Comparison of ENCODE assay signal across 17 cellular contexts in the genomic region with DNA sequence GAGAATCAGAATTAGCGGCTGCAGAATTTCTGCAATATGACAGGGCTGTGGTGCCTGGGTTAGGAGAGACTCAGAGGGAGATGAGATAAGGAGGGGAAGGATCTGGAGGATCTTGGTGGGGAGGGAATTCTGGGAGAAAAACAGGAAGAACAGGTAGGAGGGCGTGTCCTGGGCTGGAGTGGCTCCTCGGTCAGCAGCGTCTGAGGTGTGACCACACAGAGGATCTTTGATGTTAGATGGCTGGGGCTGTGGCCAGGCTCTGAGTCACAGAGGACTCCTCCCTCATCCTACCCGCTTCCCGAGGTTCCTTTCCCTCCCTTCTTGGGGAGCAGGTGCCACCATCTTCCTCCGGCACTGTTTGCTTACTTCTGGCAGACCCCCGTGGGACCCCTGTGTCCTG. TPM values are rescaled to one million over a fixed set of nuclear protein-coding genes. Genes with fewer than 3 reads are reported as not detected.
A peak's percentile ranks its signal among the peaks of the same experiment; 100 is the strongest.
DNase-seq lines count a peak whose midpoint lies in the region; ATAC-seq, FAIRE-seq and TF ChIP-seq lines count a peak whose summit lies in the region.
"Had no signal": no experiment of that assay in that cellular context is flagged by ENCODE, and none has a peak within 500 bp of the region (broad histone marks: within the 10 kb centered on the region; RNA-seq: fewer than 3 reads in every experiment).

No MANE protein-coding gene starts in this region.

- no peak for TF ChIP-seq EP300 in A549 (IDR thresholded peaks at IDR 0.05)

- peak; percentile 73 to 82 for ATAC-seq in A549
- ATAC-seq in lower lobe of right lung, result peak; percentile 55 to 65
- no peak for ATAC-seq in GM18909 (IDR thresholded peaks at IDR 0.05; ENCODE audit: poor library complexity, unreplicated experiment)
- ATAC-seq in GM21717 (IDR thresholded peaks at IDR 0.05; ENCODE audit: unreplicated experiment), result no peak
- ATAC-seq: activated CD8-positive, alpha-beta T cell treated with anti-CD3 and anti-CD28 coated beads, Interleukin-2, amount 10 ng/mL, durations not matched to agents 7 days and 5 days; activated T-helper 17 cell treated with anti-CD3 and anti-CD28 coated beads, Interleukin-2, amount 50 U/mL, for 72 hours had no signal

- H3K4me2 ChIP-seq in A549, result peak overlapping the region; percentile 52

- H3K4me3 ChIP-seq in A549, result no peak overlapping the region
- H3K4me3 ChIP-seq in bronchial epithelial cell (ENCODE audit: low read depth, low read length), result no peak overlapping the region
- H3K4me3 ChIP-seq in lower lobe of right lung, result no peak overlapping the region

- TF ChIP-seq POLR2A in A549 (IDR thresholded peaks at IDR 0.05; ENCODE audit: low read length), result no peak

- 7% methylated on average over 8 of the region's 8 CpGs for WGBS in A549 (ENCODE audit: missing lambda C conversion rate)

- POLR2A ChIA-PET in A549 (lab: Yijun Ruan, JAX), result no interaction called here

- TF ChIP-seq CTCF in A549 (IDR thresholded peaks at IDR 0.05) (no peak), bronchial epithelial cell (IDR thresholded peaks at IDR 0.05; ENCODE audit: insufficient read depth, low read length, severe bottlenecking) (no peak), lower lobe of right lung (IDR thresholded peaks at IDR 0.05) (no peak)

- intact Hi-C loops in lower lobe of right lung (cut with DNase I), result no loop called here

- H3K4me1 ChIP-seq in A549 (peaks cover 16% of the 10 kb centered on the region; the same call in 2 of the 3 replicates), lower lobe of right lung (no peaks in the 10 kb centered on the region)

- H3K9me3 ChIP-seq in A549 (no peaks in the 10 kb centered on the region), lower lobe of right lung (no peaks in the 10 kb centered on the region)

- H3K36me3 ChIP-seq in bronchial epithelial cell (ENCODE audit: control insufficient read depth, insufficient read depth, low read length), result no peaks in the 10 kb centered on the region
- no peaks in the 10 kb centered on the region for H3K36me3 ChIP-seq in lower lobe of right lung

- CTCF ChIA-PET in A549 (lab: Yijun Ruan, JAX), result no interaction called here

- H3K27ac ChIP-seq in A549 (peak overlapping the region in 1 of 2 experiments; percentile 31; a peak in 1 of 6 replicates), lower lobe of right lung (no peak overlapping the region)

- peak; percentile 45 to 72 for DNase-seq in A549 (ENCODE audit: low read depth in 1 of 2, low spot score in 1 of 2)
- peak; percentile 50 for DNase-seq in HT1080 (ENCODE audit: low read depth)
- DNase-seq in bronchial epithelial cell (ENCODE audit: low read depth), result peak; percentile 53
- DNase-seq in lower lobe of right lung, result no peak
- no peak for DNase-seq in AML-193 (lab: John Stamatoyannopoulos, UW)
- DNase-seq in NCI-H1092 treated with DMSO at 0.1 percent for 48 hours (lab: John Stamatoyannopoulos, UW), result no peak
- DNase-seq: activated CD8-positive, alpha-beta T cell treated with anti-CD3 and anti-CD28 coated beads, Interleukin-2, amount 10 ng/mL, durations not matched to agents 7 days and 5 days; amniotic stem cell; glutamatergic neuron; naive B cell; NCI-H446; retina had no signal

- TF ChIP-seq RAD21 in A549 (conservative IDR thresholded peaks at IDR 0.05 in 1 of 2, IDR thresholded peaks at IDR 0.05 in 1 of 2), result no peak

- H3K27me3 ChIP-seq in bronchial epithelial cell (ENCODE audit: control insufficient read depth, insufficient read depth, low read length) (no peaks in the 10 kb centered on the region), lower lobe of right lung (ENCODE audit: low read depth) (peaks cover 21% of the 10 kb centered on the region)

- FAIRE-seq in A549 (lab: Jason Lieb, UNC), result no peak
- peak; percentile 97 for FAIRE-seq in bronchial epithelial cell (lab: Jason Lieb, UNC)

TF ChIP-seq in A549, 52 proteins besides CTCF, POLR2A, EP300 and RAD21:
- TF ChIP-seq MAZ (IDR thresholded peaks at IDR 0.05; ENCODE audit: borderline replicate concordance, low read depth, low read length) (no peak), POLR2AphosphoS2 (conservative IDR thresholded peaks at IDR 0.05; ENCODE audit: low read length) (no peak)

RNA-seq across cellular contexts. Expression of a gene that starts 6.4 kb away (rescaled TPM):
- 0.13 TPM in 2 replicates for polyA plus RNA-seq in A549 (2011; rRNA removed)
- 0.05 TPM in 1 of 2 replicates, not detected in the other for polyA plus RNA-seq in A549 (2012; cell fraction: cytosol; rRNA removed)
- polyA plus RNA-seq in A549 (2012; cell fraction: nucleus; rRNA removed), result 0.04 TPM in 1 of 2 replicates, not detected in the other
- polyA plus RNA-seq in A549 (2017; fragmentation: RNase III; extraction: RNeasy Plus Mini Kit Qiagen cat#74134 plus additional on column Dnase treatment), result not detected in 3 replicates
- polyA minus RNA-seq in A549 (2011; rRNA and poly(A)+ RNA removed), result not detected in 2 replicates
- 0.20 TPM in 1 of 2 replicates, not detected in the other for total RNA-seq in HT1080 (2014; rRNA removed; shearing (Covaris generic))
- 0.07 and 0.11 TPM in 2 replicates for polyA plus RNA-seq in HT1080 (2015; cell fraction: cytosol; rRNA removed)
- 0.52 TPM in 1 of 2 replicates, not detected in the other for polyA plus RNA-seq in HT1080 (2015; cell fraction: nucleus; rRNA removed)
- 0.26 TPM in 2 replicates for total RNA-seq in bronchial epithelial cell
- not detected for total RNA-seq in lower lobe of right lung
- total RNA-seq: activated CD8-positive, alpha-beta T cell treated with anti-CD3 and anti-CD28 coated beads, Interleukin-2, amount 10 ng/mL, durations not matched to agents 7 days and 5 days; activated T-helper 17 cell treated with anti-CD3 and anti-CD28 coated beads, Interleukin-2, amount 50 U/mL, for 72 hours; cerebellum; OCI-LY7 had no signal

RNA-seq across cellular contexts. Expression of a gene that starts 8.0 kb away (rescaled TPM):
- polyA plus RNA-seq in A549 (2011; rRNA removed), result not detected in 2 replicates
- not detected in 2 replicates for polyA plus RNA-seq in A549 (2012; cell fraction: cytosol; rRNA removed)
- not detected in 2 replicates for polyA plus RNA-seq in A549 (2012; cell fraction: nucleus; rRNA removed)
- polyA plus RNA-seq in A549 (2017; fragmentation: RNase III; extraction: RNeasy Plus Mini Kit Qiagen cat#74134 plus additional on column Dnase treatment), result not detected in 3 replicates
- polyA minus RNA-seq in A549 (2011; rRNA and poly(A)+ RNA removed), result not detected in 2 replicates
- total RNA-seq in HT1080 (2014; rRNA removed; shearing (Covaris generic)), result not detected in 2 replicates
- not detected in 2 replicates for polyA plus RNA-seq in HT1080 (2015; cell fraction: cytosol; rRNA removed)
- not detected in 2 replicates for polyA plus RNA-seq in HT1080 (2015; cell fraction: nucleus; rRNA removed)
- 3.9 and 20.0 TPM in 2 replicates for total RNA-seq in bronchial epithelial cell
- not detected for total RNA-seq in lower lobe of right lung
- total RNA-seq: activated CD8-positive, alpha-beta T cell treated with anti-CD3 and anti-CD28 coated beads, Interleukin-2, amount 10 ng/mL, durations not matched to agents 7 days and 5 days; activated T-helper 17 cell treated with anti-CD3 and anti-CD28 coated beads, Interleukin-2, amount 50 U/mL, for 72 hours; cerebellum; OCI-LY7 had no signal

RNA-seq across cellular contexts. Expression of a gene that starts 22.9 kb away (rescaled TPM):
- not detected in 2 replicates for polyA plus RNA-seq in A549 (2011; rRNA removed)
- 0.04 TPM in 1 of 2 replicates, not detected in the other for polyA plus RNA-seq in A549 (2012; cell fraction: cytosol; rRNA removed)
- polyA plus RNA-seq in A549 (2012; cell fraction: nucleus; rRNA removed), result not detected in 2 replicates
- not detected in 3 replicates for polyA plus RNA-seq in A549 (2017; fragmentation: RNase III; extraction: RNeasy Plus Mini Kit Qiagen cat#74134 plus additional on column Dnase treatment)
- not detected in 2 replicates for polyA minus RNA-seq in A549 (2011; rRNA and poly(A)+ RNA removed)
- not detected in 2 replicates for total RNA-seq in HT1080 (2014; rRNA removed; shearing (Covaris generic))
- not detected in 2 replicates for polyA plus RNA-seq in HT1080 (2015; cell fraction: cytosol; rRNA removed)
- polyA plus RNA-seq in HT1080 (2015; cell fraction: nucleus; rRNA removed), result not detected in 2 replicates
- total RNA-seq in bronchial epithelial cell, result 3.4 and 12.0 TPM in 2 replicates
- not detected for total RNA-seq in lower lobe of right lung
- total RNA-seq: activated CD8-positive, alpha-beta T cell treated with anti-CD3 and anti-CD28 coated beads, Interleukin-2, amount 10 ng/mL, durations not matched to agents 7 days and 5 days; activated T-helper 17 cell treated with anti-CD3 and anti-CD28 coated beads, Interleukin-2, amount 50 U/mL, for 72 hours; cerebellum; OCI-LY7 had no signal

RNA-seq across cellular contexts. Expression of a gene that starts 25.6 kb away (rescaled TPM):
- polyA plus RNA-seq in A549 (2011; rRNA removed) (not detected in 2 replicates), A549 (2017; fragmentation: RNase III; extraction: RNeasy Plus Mini Kit Qiagen cat#74134 plus additional on column Dnase treatment) (not detected in 3 replicates)
- not detected in 2 replicates for polyA plus RNA-seq in A549 (2012; cell fraction: cytosol; rRNA removed)
- not detected in 2 replicates for polyA plus RNA-seq in A549 (2012; cell fraction: nucleus; rRNA removed)
- polyA minus RNA-seq in A549 (2011; rRNA and poly(A)+ RNA removed), result 0.45 TPM in 1 of 2 replicates, not detected in the other
- total RNA-seq in HT1080 (2014; rRNA removed; shearing (Covaris generic)), result not detected in 2 replicates
- not detected in 2 replicates for polyA plus RNA-seq in HT1080 (2015; cell fraction: cytosol; rRNA removed)
- polyA plus RNA-seq in HT1080 (2015; cell fraction: nucleus; rRNA removed), result not detected in 2 replicates
- total RNA-seq in bronchial epithelial cell (7.6 and 91.1 TPM in 2 replicates), lower lobe of right lung (not detected)
- total RNA-seq: activated CD8-positive, alpha-beta T cell treated with anti-CD3 and anti-CD28 coated beads, Interleukin-2, amount 10 ng/mL, durations not matched to agents 7 days and 5 days; activated T-helper 17 cell treated with anti-CD3 and anti-CD28 coated beads, Interleukin-2, amount 50 U/mL, for 72 hours; cerebellum; OCI-LY7 had no signal

RNA-seq across cellular contexts. Expression of a gene that starts 43.7 kb away (rescaled TPM):
- polyA plus RNA-seq in A549 (2011; rRNA removed) (0.18 and 0.33 TPM in 2 replicates), A549 (2017; fragmentation: RNase III; extraction: RNeasy Plus Mini Kit Qiagen cat#74134 plus additional on column Dnase treatment) (0.05 TPM in 1 of 3 replicates, not detected in the others)
- polyA plus RNA-seq in A549 (2012; cell fraction: cytosol; rRNA removed), result 0.11 and 0.13 TPM in 2 replicates
- 0.06 and 0.28 TPM in 2 replicates for polyA plus RNA-seq in A549 (2012; cell fraction: nucleus; rRNA removed)
- 0.12 and 0.44 TPM in 2 replicates for polyA minus RNA-seq in A549 (2011; rRNA and poly(A)+ RNA removed)
- total RNA-seq in HT1080 (2014; rRNA removed; shearing (Covaris generic)), result not detected in 2 replicates
- not detected in 2 replicates for polyA plus RNA-seq in HT1080 (2015; cell fraction: cytosol; rRNA removed)
- not detected in 2 replicates for polyA plus RNA-seq in HT1080 (2015; cell fraction: nucleus; rRNA removed)
- total RNA-seq in bronchial epithelial cell (6.6 and 28.0 TPM in 2 replicates), lower lobe of right lung (5.7 TPM)
- total RNA-seq: activated CD8-positive, alpha-beta T cell treated with anti-CD3 and anti-CD28 coated beads, Interleukin-2, amount 10 ng/mL, durations not matched to agents 7 days and 5 days; activated T-helper 17 cell treated with anti-CD3 and anti-CD28 coated beads, Interleukin-2, amount 50 U/mL, for 72 hours; OCI-LY7 had no signal

Comparison
In these comparisons a context has a peak if more than half of its experiments do, and no peak if none do; other contexts are left out.
1. ATAC-seq: peak in A549 (2 of 2) and lower lobe of right lung (2 of 2); none in GM18909 (single experiment) and GM21717 (single experiment).
2. DNase-seq: peak in A549 (2 of 2), HT1080 (single experiment) and bronchial epithelial cell (single experiment); none in lower lobe of right lung (single experiment), AML-193 (0 of 2) and NCI-H1092 treated with DMSO at 0.1 percent for 48 hours (single experiment).